In genomic region chr16:27334192-27334764, GRCh38 we compare ENCODE assay signal across 1 cellular context.
TF ChIP-seq lines count a peak whose summit lies in the region.

No MANE protein-coding gene starts in this region.

TF ChIP-seq in HepG2, 621 proteins besides CTCF, POLR2A, EP300 and RAD21:
- TF ChIP-seq CREBL2 (CRISPR knock-in tag; IDR thresholded peaks at IDR 0.05; ENCODE audit: borderline replicate concordance) (no peak), ZNF331 (CRISPR knock-in tag; IDR thresholded peaks at IDR 0.05) (no peak), ZNF558 (CRISPR knock-in tag; IDR thresholded peaks at IDR 0.05; ENCODE audit: borderline replicate concordance) (no peak), ZNF672 (CRISPR knock-in tag; IDR thresholded peaks at IDR 0.05) (no peak), SP4 (CRISPR knock-in tag; IDR thresholded peaks at IDR 0.05) (no peak), ZNF768 (CRISPR knock-in tag; IDR thresholded peaks at IDR 0.05) (peak; percentile 93), ZNF773 (CRISPR knock-in tag; IDR thresholded peaks at IDR 0.05; ENCODE audit: borderline replicate concordance) (no peak), HCFC1 (IDR thresholded peaks at IDR 0.05; ENCODE audit: low read depth, low read length) (no peak), ZMYM3 (CRISPR knock-in tag; IDR thresholded peaks at IDR 0.05) (peak; percentile 59; the same call in 1 of the 2 replicates)
- TF ChIP-seq, protein P1, sequence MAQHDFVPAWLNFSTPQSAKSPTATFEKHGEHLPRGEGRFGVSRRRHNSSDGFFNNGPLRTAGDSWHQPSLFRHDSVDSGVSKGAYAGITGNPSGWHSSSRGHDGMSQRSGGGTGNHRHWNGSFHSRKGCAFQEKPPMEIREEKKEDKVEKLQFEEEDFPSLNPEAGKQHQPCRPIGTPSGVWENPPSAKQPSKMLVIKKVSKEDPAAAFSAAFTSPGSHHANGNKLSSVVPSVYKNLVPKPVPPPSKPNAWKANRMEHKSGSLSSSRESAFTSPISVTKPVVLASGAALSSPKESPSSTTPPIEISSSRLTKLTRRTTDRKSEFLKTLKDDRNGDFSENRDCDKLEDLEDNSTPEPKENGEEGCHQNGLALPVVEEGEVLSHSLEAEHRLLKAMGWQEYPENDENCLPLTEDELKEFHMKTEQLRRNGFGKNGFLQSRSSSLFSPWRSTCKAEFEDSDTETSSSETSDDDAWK (CRISPR knock-in tag; IDR thresholded peaks at IDR 0.05) = no peak
